8 cellular contexts compared by ENCODE assay signal in the genomic region with DNA sequence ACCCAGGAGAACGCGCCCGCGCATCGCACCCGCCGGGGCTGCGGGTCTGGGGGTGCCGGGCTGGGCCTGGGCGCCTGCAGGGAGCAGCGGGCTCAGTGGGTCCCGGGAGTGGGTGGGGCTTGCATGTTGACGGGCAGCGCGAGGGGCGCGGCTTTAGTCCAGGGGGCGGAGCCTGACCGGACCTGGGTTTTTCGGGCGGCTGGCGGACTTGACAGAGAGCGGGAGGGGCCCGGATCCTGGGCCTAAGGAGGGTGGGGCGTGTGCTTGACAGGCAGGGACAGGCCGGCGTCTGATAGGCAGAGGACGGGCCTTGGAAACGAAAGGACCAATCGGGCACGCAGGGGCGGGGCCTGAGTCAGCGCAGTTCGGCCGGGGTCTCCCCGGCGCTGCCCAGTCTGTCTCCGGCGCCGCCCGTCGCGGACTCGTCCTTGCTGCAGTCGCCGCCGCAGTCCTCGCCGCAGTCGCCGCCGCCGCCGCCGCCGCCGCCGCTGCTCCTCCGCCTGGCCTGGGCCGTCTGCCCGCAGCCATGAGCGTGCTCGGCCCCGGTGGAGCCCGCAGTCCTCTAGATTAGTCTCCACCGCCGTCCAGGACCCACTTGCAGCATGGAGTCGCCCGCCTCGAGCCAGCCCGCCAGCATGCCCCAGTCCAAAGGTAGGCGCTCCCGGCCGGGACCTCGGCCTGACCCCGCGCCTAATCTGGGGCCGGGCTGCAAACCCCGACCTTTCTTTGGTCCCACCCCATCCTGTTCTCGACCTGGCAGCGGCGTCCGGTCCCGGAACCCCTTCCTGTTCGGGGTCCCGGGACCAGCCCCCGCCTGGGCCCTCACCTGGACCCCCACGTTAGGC. TPM values are rescaled to one million over a fixed set of nuclear protein-coding genes. Genes with fewer than 3 reads are reported as not detected.
DNase-seq lines count a peak whose midpoint lies in the region; ATAC-seq and TF ChIP-seq lines count a peak whose summit lies in the region.

A gene (plus strand): TSS at position 393 of the 845 bp plus-strand sequence. CDS start 210 bp downstream, at position 603.

- H3K27me3 Mint-ChIP-seq in activated naive CD4-positive, alpha-beta T cell treated with anti-CD3 and anti-CD28 coated beads, Interleukin-2, amount 50 U/mL, for 24 hours = no peaks in the 10 kb centered on the region

- TF ChIP-seq POLR2A in testis (IDR thresholded peaks at IDR 0.05) = peak; percentile 80

- intact Hi-C loops in testis (cut with DNase I; ENCODE audit: low total_unique reads) = loop anchor here (10.0 kb wide), 2 partner anchors 160 to 230 kb away; a partner anchor contains a TSS

- DNase-seq in GM04504 (ENCODE audit: low read depth) (peak; percentile 97), NCI-H1048 (lab: John Stamatoyannopoulos, UW) (peak; percentile 92), glomerular endothelial cell (ENCODE audit: extremely low read depth, low read depth, low spot score) (peak; percentile 82), omental fat pad (ENCODE audit: low spot score) (peak; percentile 93), testis (peak; percentile 100)

- H3K4me3 ChIP-seq in testis = peak within 1 kb of the TSS; percentile 80 to 88

- peak within 1 kb of the TSS; percentile 96 for H3K27ac Mint-ChIP-seq in activated naive CD4-positive, alpha-beta T cell treated with anti-CD3 and anti-CD28 coated beads, Interleukin-2, amount 50 U/mL, for 24 hours

- H3K9me3 ChIP-seq in testis = no peaks in the 10 kb centered on the region

- H3K4me1 ChIP-seq in testis = peaks cover 40% of the 10 kb centered on the region

- H3K4me3 Mint-ChIP-seq in activated naive CD4-positive, alpha-beta T cell treated with anti-CD3 and anti-CD28 coated beads, Interleukin-2, amount 50 U/mL, for 24 hours = peak within 1 kb of the TSS; percentile 100

- 1 to 3% methylated on average over 15 to 79 of the region's 88 CpGs for WGBS in testis, 2 donors

- ATAC-seq in HG02571 (IDR thresholded peaks at IDR 0.05; ENCODE audit: unreplicated experiment) = peak; percentile 74
- peak; percentile 74 for ATAC-seq in SK-N-SH treated with all-trans-retinoic acid at 6 μM for 48 hours
- peak; percentile 76 for ATAC-seq in omental fat pad (ENCODE audit: low FRiP score)

- TF ChIP-seq CTCF in omental fat pad (IDR thresholded peaks at IDR 0.05) (no peak), testis (IDR thresholded peaks at IDR 0.05) (no peak)

- H3K9me3 Mint-ChIP-seq in activated naive CD4-positive, alpha-beta T cell treated with anti-CD3 and anti-CD28 coated beads, Interleukin-2, amount 50 U/mL, for 24 hours = no peaks in the 10 kb centered on the region

- peaks cover 52% of the 10 kb centered on the region for H3K4me1 Mint-ChIP-seq in activated naive CD4-positive, alpha-beta T cell treated with anti-CD3 and anti-CD28 coated beads, Interleukin-2, amount 50 U/mL, for 24 hours

- no peaks in the 10 kb centered on the region for H3K36me3 ChIP-seq in testis (ENCODE audit: low read depth, missing control alignments)

- H3K27ac ChIP-seq in testis = peak within 1 kb of the TSS; percentile 79 to 89

- no peaks in the 10 kb centered on the region for H3K27me3 ChIP-seq in testis

- peaks cover 8% of the 10 kb centered on the region for H3K36me3 Mint-ChIP-seq in activated naive CD4-positive, alpha-beta T cell treated with anti-CD3 and anti-CD28 coated beads, Interleukin-2, amount 50 U/mL, for 24 hours

TF ChIP-seq in SK-N-SH treated with all-trans-retinoic acid at 6 μM for 48 hours, 23 proteins besides CTCF, POLR2A, EP300 and RAD21:
- TF ChIP-seq, protein P1, sequence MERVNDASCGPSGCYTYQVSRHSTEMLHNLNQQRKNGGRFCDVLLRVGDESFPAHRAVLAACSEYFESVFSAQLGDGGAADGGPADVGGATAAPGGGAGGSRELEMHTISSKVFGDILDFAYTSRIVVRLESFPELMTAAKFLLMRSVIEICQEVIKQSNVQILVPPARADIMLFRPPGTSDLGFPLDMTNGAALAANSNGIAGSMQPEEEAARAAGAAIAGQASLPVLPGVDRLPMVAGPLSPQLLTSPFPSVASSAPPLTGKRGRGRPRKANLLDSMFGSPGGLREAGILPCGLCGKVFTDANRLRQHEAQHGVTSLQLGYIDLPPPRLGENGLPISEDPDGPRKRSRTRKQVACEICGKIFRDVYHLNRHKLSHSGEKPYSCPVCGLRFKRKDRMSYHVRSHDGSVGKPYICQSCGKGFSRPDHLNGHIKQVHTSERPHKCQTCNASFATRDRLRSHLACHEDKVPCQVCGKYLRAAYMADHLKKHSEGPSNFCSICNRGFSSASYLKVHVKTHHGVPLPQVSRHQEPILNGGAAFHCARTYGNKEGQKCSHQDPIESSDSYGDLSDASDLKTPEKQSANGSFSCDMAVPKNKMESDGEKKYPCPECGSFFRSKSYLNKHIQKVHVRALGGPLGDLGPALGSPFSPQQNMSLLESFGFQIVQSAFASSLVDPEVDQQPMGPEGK (CRISPR knock-in tag; IDR thresholded peaks at IDR 0.05; ENCODE audit: borderline replicate concordance) = no peak
- TF ChIP-seq, protein P2, sequence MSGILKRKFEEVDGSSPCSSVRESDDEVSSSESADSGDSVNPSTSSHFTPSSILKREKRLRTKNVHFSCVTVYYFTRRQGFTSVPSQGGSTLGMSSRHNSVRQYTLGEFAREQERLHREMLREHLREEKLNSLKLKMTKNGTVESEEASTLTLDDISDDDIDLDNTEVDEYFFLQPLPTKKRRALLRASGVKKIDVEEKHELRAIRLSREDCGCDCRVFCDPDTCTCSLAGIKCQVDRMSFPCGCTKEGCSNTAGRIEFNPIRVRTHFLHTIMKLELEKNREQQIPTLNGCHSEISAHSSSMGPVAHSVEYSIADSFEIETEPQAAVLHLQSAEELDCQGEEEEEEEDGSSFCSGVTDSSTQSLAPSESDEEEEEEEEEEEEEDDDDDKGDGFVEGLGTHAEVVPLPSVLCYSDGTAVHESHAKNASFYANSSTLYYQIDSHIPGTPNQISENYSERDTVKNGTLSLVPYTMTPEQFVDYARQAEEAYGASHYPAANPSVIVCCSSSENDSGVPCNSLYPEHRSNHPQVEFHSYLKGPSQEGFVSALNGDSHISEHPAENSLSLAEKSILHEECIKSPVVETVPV (CRISPR knock-in tag; IDR thresholded peaks at IDR 0.05) = no peak
- TF ChIP-seq, protein P3, sequence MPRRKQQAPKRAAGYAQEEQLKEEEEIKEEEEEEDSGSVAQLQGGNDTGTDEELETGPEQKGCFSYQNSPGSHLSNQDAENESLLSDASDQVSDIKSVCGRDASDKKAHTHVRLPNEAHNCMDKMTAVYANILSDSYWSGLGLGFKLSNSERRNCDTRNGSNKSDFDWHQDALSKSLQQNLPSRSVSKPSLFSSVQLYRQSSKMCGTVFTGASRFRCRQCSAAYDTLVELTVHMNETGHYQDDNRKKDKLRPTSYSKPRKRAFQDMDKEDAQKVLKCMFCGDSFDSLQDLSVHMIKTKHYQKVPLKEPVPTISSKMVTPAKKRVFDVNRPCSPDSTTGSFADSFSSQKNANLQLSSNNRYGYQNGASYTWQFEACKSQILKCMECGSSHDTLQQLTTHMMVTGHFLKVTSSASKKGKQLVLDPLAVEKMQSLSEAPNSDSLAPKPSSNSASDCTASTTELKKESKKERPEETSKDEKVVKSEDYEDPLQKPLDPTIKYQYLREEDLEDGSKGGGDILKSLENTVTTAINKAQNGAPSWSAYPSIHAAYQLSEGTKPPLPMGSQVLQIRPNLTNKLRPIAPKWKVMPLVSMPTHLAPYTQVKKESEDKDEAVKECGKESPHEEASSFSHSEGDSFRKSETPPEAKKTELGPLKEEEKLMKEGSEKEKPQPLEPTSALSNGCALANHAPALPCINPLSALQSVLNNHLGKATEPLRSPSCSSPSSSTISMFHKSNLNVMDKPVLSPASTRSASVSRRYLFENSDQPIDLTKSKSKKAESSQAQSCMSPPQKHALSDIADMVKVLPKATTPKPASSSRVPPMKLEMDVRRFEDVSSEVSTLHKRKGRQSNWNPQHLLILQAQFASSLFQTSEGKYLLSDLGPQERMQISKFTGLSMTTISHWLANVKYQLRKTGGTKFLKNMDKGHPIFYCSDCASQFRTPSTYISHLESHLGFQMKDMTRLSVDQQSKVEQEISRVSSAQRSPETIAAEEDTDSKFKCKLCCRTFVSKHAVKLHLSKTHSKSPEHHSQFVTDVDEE (CRISPR knock-in tag; IDR thresholded peaks at IDR 0.05) = no peak
- TF ChIP-seq ZNF70 (CRISPR knock-in tag; IDR thresholded peaks at IDR 0.05) (no peak), ARNTL (CRISPR knock-in tag; IDR thresholded peaks at IDR 0.05; ENCODE audit: borderline replicate concordance, low read depth) (no peak), SNAI2 (CRISPR knock-in tag; IDR thresholded peaks at IDR 0.05) (no peak), ZFP30 (CRISPR knock-in tag; IDR thresholded peaks at IDR 0.05) (no peak), ESRRG (CRISPR knock-in tag; IDR thresholded peaks at IDR 0.05) (no peak), ZFP3 (CRISPR knock-in tag; IDR thresholded peaks at IDR 0.05) (no peak), TCF4 (CRISPR knock-in tag; IDR thresholded peaks at IDR 0.05; ENCODE audit: borderline replicate concordance) (no peak)
- TF ChIP-seq, protein P4, sequence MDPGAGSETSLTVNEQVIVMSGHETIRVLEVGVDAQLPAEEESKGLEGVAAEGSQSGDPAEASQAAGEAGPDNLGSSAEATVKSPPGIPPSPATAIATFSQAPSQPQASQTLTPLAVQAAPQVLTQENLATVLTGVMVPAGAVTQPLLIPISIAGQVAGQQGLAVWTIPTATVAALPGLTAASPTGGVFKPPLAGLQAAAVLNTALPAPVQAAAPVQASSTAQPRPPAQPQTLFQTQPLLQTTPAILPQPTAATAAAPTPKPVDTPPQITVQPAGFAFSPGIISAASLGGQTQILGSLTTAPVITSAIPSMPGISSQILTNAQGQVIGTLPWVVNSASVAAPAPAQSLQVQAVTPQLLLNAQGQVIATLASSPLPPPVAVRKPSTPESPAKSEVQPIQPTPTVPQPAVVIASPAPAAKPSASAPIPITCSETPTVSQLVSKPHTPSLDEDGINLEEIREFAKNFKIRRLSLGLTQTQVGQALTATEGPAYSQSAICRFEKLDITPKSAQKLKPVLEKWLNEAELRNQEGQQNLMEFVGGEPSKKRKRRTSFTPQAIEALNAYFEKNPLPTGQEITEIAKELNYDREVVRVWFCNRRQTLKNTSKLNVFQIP (CRISPR knock-in tag; IDR thresholded peaks at IDR 0.05; ENCODE audit: borderline replicate concordance, low read depth) = no peak

RNA-seq across cellular contexts. Expression of the gene that starts here (rescaled TPM):
- total RNA-seq in glomerular endothelial cell (42.8 and 55.8 TPM in 2 replicates), omental fat pad (100 to 1,000 TPM in 1 of 4 donors, 10 to 100 TPM in 3; 36.8 to 170 (median 58.5) TPM), testis (10 to 100 TPM; 13.5 to 17.5 TPM)
- polyA plus RNA-seq in testis (ENCODE audit: insufficient read depth, low read depth, low replicate concordance) = 15.4 TPM

Comparison
In these comparisons a context has a peak if more than half of its experiments do, and no peak if none do; other contexts are left out.
1. Peak in every context shown above with its lines: DNase-seq, ATAC-seq, H3K4me3 ChIP-seq and H3K27ac ChIP-seq.